ENCODE assay signal across 8 cellular contexts in the genomic region with DNA sequence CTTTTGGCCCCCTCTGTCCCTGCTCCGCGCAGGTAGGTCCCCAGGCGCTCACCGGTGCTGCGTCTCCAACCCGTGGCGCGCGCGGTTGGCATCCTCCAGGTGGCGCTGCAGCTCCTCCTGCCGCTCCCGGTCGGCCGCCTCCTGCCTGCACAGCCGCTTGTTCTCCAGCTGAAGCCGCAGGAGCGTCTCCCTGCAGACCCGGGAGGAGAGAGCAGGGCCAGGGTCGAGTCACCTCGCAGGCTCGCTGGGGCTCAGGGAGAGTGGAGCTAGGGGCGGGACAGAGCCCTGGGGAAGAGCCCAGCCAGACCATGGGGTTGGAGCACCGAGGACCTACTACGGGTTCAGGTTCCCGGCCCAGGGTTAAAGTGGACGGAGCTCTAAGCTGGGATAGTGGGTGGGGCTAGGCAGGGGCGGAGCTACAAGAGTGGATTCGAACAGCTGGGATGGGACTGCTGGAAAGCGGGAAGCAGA. TPM values are rescaled to one million over a fixed set of nuclear protein-coding genes. Genes with fewer than 3 reads are reported as not detected.
A peak's percentile ranks its signal among the peaks of the same experiment; 100 is the strongest.
DNase-seq lines count a peak whose midpoint lies in the region; ATAC-seq and TF ChIP-seq lines count a peak whose summit lies in the region.

No MANE protein-coding gene starts in this region.

- no peaks in the 10 kb centered on the region for H3K4me1 ChIP-seq in uterus

- H3K27ac Mint-ChIP-seq in neural crest cell (ENCODE audit: unreplicated experiment): no peak overlapping the region

- no peak for ATAC-seq in GM21619 (IDR thresholded peaks at IDR 0.05; ENCODE audit: unreplicated experiment)

- no peaks in the 10 kb centered on the region for H3K27me3 ChIP-seq in uterus

- peak overlapping the region; percentile 56 for H3K4me3 ChIP-seq in fibroblast of mammary gland (ENCODE audit: control insufficient read depth, low read depth, low read length)
- H3K4me3 ChIP-seq in uterus: peak overlapping the region; percentile 32 to 42

- no peaks in the 10 kb centered on the region for H3K36me3 Mint-ChIP-seq in neural crest cell (ENCODE audit: low read depth)

- H3K4me1 Mint-ChIP-seq in neural crest cell: peaks cover 4% of the 10 kb centered on the region

- DNase-seq in NOMO-1 treated with DMSO at 0.1 percent for 48 hours (lab: John Stamatoyannopoulos, UW; ENCODE audit: unreplicated experiment): peak; percentile 44
- DNase-seq in NOMO-1 treated with dmso at 0.1 percent for 144 hours (lab: John Stamatoyannopoulos, UW; ENCODE audit: unreplicated experiment): no peak
- peak; percentile 69 for DNase-seq in NCI-H1048 (lab: John Stamatoyannopoulos, UW)
- peak; percentile 50 to 57 for DNase-seq in activated CD8-positive, alpha-beta memory T cell treated with anti-CD3 and anti-CD28 coated beads for 1 hour (ENCODE audit: extremely low read depth in 1 of 2, low read depth in 1 of 2)
- DNase-seq in fibroblast of mammary gland (ENCODE audit: low read depth): peak; percentile 71
- peak; percentile 73 for DNase-seq in neural crest cell (ENCODE audit: low read depth, low spot score)
- DNase-seq in uterus: peak; percentile 74 to 84

- intact Hi-C loops in uterus (cut with DNase I; ENCODE audit: low total_unique reads): loop anchor here (5.0 kb wide), 2 partner anchors 36 to 76 kb away; a partner anchor contains a TSS

- H3K27me3 Mint-ChIP-seq in neural crest cell (ENCODE audit: low read depth): no peaks in the 10 kb centered on the region

- H3K9me3 Mint-ChIP-seq in neural crest cell: no peaks in the 10 kb centered on the region

- peak overlapping the region; percentile 47 for H3K4me3 Mint-ChIP-seq in neural crest cell

- TF ChIP-seq POLR2A in uterus (IDR thresholded peaks at IDR 0.05): peak; percentile 29 to 30

- TF ChIP-seq CTCF in fibroblast of mammary gland (conservative IDR thresholded peaks at IDR 0.05; ENCODE audit: control insufficient read depth, insufficient read depth, low read depth, low read length) (peak; percentile 59), neural crest cell (conservative IDR thresholded peaks at IDR 0.05) (peak; percentile 75), uterus (IDR thresholded peaks at IDR 0.05) (peak; percentile 95 to 98 (median 96))

- no peaks in the 10 kb centered on the region for H3K9me3 ChIP-seq in uterus

- H3K36me3 ChIP-seq in uterus: no peaks in the 10 kb centered on the region

- H3K27ac ChIP-seq in uterus: peak overlapping the region; percentile 56 to 59

RNA-seq across cellular contexts. Expression of a gene that starts 9.3 kb away (rescaled TPM):
- total RNA-seq in neural crest cell: 27.9 and 28.8 TPM in 2 replicates
- 10 to 100 TPM in 2 of 4 donors, 1 to 10 TPM in 1, under 1 TPM in 1; 0.59 to 37.5 (median 14.0) TPM for total RNA-seq in uterus

RNA-seq across cellular contexts. Expression of a gene that starts 14.5 kb away (rescaled TPM):
- total RNA-seq in neural crest cell (not detected in 2 replicates), uterus (under 1 TPM in 2 of 4 donors, not detected in 2; 0.14 to 0.29 TPM)

RNA-seq across cellular contexts. Expression of a gene that starts 25.2 kb away (rescaled TPM):
- total RNA-seq in neural crest cell (9.3 and 9.6 TPM in 2 replicates), uterus (100 to 1,000 TPM in 1 of 4 donors, 10 to 100 TPM in 3; 47.4 to 417 (median 81.5) TPM)

RNA-seq across cellular contexts. Expression of a gene that starts 28.8 kb away (rescaled TPM):
- total RNA-seq in neural crest cell (72.5 and 75.9 TPM in 2 replicates), uterus (10 to 100 TPM; 15.4 to 57.4 (median 36.4) TPM)

RNA-seq across cellular contexts. Expression of a gene that starts 31.6 kb away (rescaled TPM):
- total RNA-seq in neural crest cell (233 and 246 TPM in 2 replicates), uterus (100 to 1,000 TPM in 3 of 4 donors, 10 to 100 TPM in 1; 88.8 to 490 (median 244) TPM)
